In the genomic region with DNA sequence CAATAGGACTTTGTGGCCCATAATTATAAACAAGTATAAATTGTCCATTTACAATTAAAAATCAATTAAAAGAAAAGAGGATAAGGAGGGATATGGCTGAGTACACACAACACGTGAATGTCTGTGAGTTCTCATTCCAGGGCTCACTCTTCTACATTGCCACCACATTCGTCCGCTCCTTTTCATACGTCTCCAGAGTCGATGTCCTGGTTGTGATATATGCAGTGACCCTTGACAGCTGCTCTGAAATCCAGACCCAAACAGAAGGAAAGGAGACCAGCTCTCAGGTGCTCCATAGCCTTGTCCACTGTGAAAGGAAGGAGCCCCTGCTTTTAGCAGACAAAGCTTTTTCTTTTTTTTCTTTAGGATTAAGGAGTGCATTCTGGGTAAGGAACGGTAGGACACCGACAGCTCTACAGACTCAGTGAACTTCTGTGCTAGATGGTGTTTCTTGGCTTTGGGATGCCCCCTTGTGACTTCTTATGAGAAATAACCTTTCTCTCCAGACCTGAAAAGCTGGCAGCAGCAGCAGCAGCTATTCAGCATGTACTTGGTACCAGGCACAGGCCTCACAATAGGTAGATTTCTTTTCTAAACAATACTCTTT, we compare ENCODE assay signal across 9 cellular contexts. TPM values are rescaled to one million over a fixed set of nuclear protein-coding genes. Genes with fewer than 3 reads are reported as not detected.
DNase-seq lines count a peak whose midpoint lies in the region; ATAC-seq and TF ChIP-seq lines count a peak whose summit lies in the region.
"Had no signal": no experiment of that assay in that cellular context is flagged by ENCODE, and none has a peak within 500 bp of the region (broad histone marks: within the 10 kb centered on the region; RNA-seq: fewer than 3 reads in every experiment).

No MANE protein-coding gene starts in this region.

- ATAC-seq in Right ventricle myocardium superior (ENCODE audit: poor library complexity) (peak; percentile 68), foreskin keratinocyte (peak; percentile 55), HG03280 (IDR thresholded peaks at IDR 0.05; ENCODE audit: unreplicated experiment) (no peak)

- H3K4me1 ChIP-seq in foreskin keratinocyte = no peaks in the 10 kb centered on the region

- DNase-seq in Right ventricle myocardium superior = no peak
- no peak for DNase-seq in cardiac septum (ENCODE audit: low spot score)
- peak; percentile 10 for DNase-seq in NCI-H1092 (lab: John Stamatoyannopoulos, UW)
- peak; percentile 8 for DNase-seq in SKM-1 (lab: John Stamatoyannopoulos, UW; ENCODE audit: unreplicated experiment)
- DNase-seq in foreskin keratinocyte = peak; percentile 31 to 54
- peak; percentile 90 for DNase-seq in pons (ENCODE audit: low spot score)
- no peak for DNase-seq in stimulated activated CD4-positive, alpha-beta T cell treated with anti-CD3 and anti-CD28 coated beads, Interleukin-2, amount 100 ng/mL, for 48 hours

- no peak overlapping the region for H3K27ac ChIP-seq in foreskin keratinocyte
- H3K27ac ChIP-seq: thoracic aorta had no signal

- H3K27me3 ChIP-seq in foreskin keratinocyte = no peaks in the 10 kb centered on the region

- TF ChIP-seq CTCF in foreskin keratinocyte (conservative IDR thresholded peaks at IDR 0.05) = peak; percentile 71

- intact Hi-C loops in Right ventricle myocardium superior (cut with DNase I) = no loop called here
- intact Hi-C loops in cardiac septum (cut with DNase I) = no loop called here

RNA-seq across cellular contexts. Expression of gene DNAJB13, which starts 19.7 kb away (rescaled TPM):
- not detected for total RNA-seq in Right ventricle myocardium superior
- total RNA-seq in cardiac septum = not detected
- 0.07 TPM in 1 of 2 replicates, not detected in the other for total RNA-seq in foreskin keratinocyte
- not detected in 2 replicates for polyA plus RNA-seq in foreskin keratinocyte

RNA-seq across cellular contexts. Expression of gene UCP2, which starts 51.5 kb away (rescaled TPM):
- 25.8 TPM for total RNA-seq in Right ventricle myocardium superior
- 12.0 TPM for total RNA-seq in cardiac septum
- 0.42 and 0.65 TPM in 2 replicates for total RNA-seq in foreskin keratinocyte
- polyA plus RNA-seq in foreskin keratinocyte = 1.0 and 1.2 TPM in 2 replicates

RNA-seq across cellular contexts. Expression of gene PAAF1, which starts 54.3 kb away (rescaled TPM):
- total RNA-seq in Right ventricle myocardium superior (11.3 TPM), cardiac septum (14.9 TPM), foreskin keratinocyte (12.0 and 16.1 TPM in 2 replicates)
- polyA plus RNA-seq in foreskin keratinocyte = 16.3 and 23.2 TPM in 2 replicates

RNA-seq across cellular contexts. Expression of gene COA4, which starts 54.5 kb away (rescaled TPM):
- total RNA-seq in Right ventricle myocardium superior (46.5 TPM), cardiac septum (52.9 TPM), foreskin keratinocyte (75.8 and 77.2 TPM in 2 replicates)
- polyA plus RNA-seq in foreskin keratinocyte = 101 and 108 TPM in 2 replicates

Comparison
In these comparisons a context has a peak if more than half of its experiments do, and no peak if none do; other contexts are left out.
1. DNase-seq: peak in NCI-H1092 (single experiment), SKM-1 (single experiment), foreskin keratinocyte (2 of 2) and pons (single experiment); none in Right ventricle myocardium superior (single experiment), cardiac septum (single experiment) and stimulated activated CD4-positive, alpha-beta T cell treated with anti-CD3 and anti-CD28 coated beads, Interleukin-2, amount 100 ng/mL, for 48 hours (0 of 2).